Comparison of ENCODE assay signal across 8 cellular contexts in the genomic region with DNA sequence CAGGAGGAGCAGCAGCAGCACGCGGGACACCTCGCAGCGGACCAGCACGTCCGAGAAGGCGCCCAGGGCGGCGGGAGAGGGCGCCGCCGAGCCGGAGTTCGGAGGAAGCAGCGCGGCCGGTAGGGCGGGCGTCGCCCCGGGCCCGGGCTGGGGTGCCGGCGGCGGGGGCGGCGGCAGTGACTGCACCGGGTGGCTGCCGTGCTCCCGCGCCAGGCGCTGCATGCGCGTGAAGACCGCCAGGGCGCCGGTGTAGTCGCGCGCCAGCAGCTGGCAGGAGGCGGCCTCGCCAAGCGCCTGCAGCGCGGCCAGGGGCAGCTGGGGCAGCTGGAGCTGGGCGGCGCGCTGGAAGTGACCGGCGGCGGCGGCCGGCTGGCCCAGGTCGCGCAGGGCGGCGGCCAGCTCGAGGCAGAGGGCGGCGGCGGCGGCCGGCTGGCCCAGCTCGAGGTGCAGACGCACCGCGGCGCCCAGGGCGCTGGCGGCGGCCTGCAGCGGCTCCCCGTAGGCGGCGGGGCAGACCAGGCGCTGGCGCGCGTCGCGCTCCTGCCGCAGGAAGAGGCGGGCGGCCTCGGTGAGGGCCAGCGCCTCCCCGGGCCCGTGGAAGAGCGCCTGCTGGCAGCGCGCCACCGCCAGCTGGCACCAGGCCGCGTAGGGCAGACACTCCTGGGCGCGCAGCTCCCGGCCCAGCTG. TPM values are rescaled to one million over a fixed set of nuclear protein-coding genes. Genes with fewer than 3 reads are reported as not detected.
DNase-seq lines count a peak whose midpoint lies in the region; ATAC-seq, FAIRE-seq and TF ChIP-seq lines count a peak whose summit lies in the region.
"Not testable (repeated sequence)": the region's sequence is repeated elsewhere in the genome, so short reads cannot be mapped to it uniquely, and the experiment has no call there.

No MANE protein-coding gene starts in this region.

- DNase-seq in HepG2 (ENCODE audit: low spot score); thoracic aorta (ENCODE audit: low spot score): not testable (repeated sequence)

- TF ChIP-seq POLR2A in HepG2 (IDR thresholded peaks at IDR 0.05; ENCODE audit: insufficient read depth in 1 of 2, low read depth in 2 of 2, low read length in 2 of 2) = not testable (repeated sequence)

- not testable (repeated sequence) for H3K9me3 ChIP-seq in HepG2 (ENCODE audit: low read length); thoracic aorta

- H3K4me3 ChIP-seq in HepG2 (replicated peaks in 1 of 3; ENCODE audit: insufficient read depth in 1 of 3, low read depth in 2 of 3, low read length in 3 of 3); thoracic aorta: not testable (repeated sequence)

- not testable (repeated sequence) for H3K27me3 ChIP-seq in HepG2 (ENCODE audit: control insufficient read depth in 1 of 2, insufficient read depth in 2 of 2, low read length in 2 of 2); thoracic aorta (replicated peaks; ENCODE audit: insufficient read depth)

- H3K27me3 Mint-ChIP-seq in activated T-helper 17 cell treated with anti-CD3 and anti-CD28 coated beads, Interleukin-2, amount 50 U/mL, for 72 hours = not testable (repeated sequence)

- FAIRE-seq in HepG2 (lab: Jason Lieb, UNC) = not testable (repeated sequence)

- H3K4me3 Mint-ChIP-seq in activated T-helper 17 cell treated with anti-CD3 and anti-CD28 coated beads, Interleukin-2, amount 50 U/mL, for 72 hours = not testable (repeated sequence)

- H3K36me3 Mint-ChIP-seq in activated T-helper 17 cell treated with anti-CD3 and anti-CD28 coated beads, Interleukin-2, amount 50 U/mL, for 72 hours (ENCODE audit: low read depth) = not testable (repeated sequence)

- not testable (repeated sequence) for H4K20me1 ChIP-seq in HepG2 (ENCODE audit: insufficient read depth, low read length)

- H3K36me3 ChIP-seq in HepG2 (replicated peaks in 1 of 2; ENCODE audit: control insufficient read depth in 1 of 2, insufficient read depth in 2 of 2, low read length in 2 of 2); thoracic aorta: not testable (repeated sequence)

- not testable (repeated sequence) for H3K9me3 Mint-ChIP-seq in activated T-helper 17 cell treated with anti-CD3 and anti-CD28 coated beads, Interleukin-2, amount 50 U/mL, for 72 hours

- H2AFZ ChIP-seq in HepG2 (ENCODE audit: low read length) = not testable (repeated sequence)

- not testable (repeated sequence) for TF ChIP-seq RAD21 in HepG2 (CRISPR knock-in tag; IDR thresholded peaks at IDR 0.05)

- no CpG with 5 or more reads among the region's 97 CpGs for WGBS in HepG2 (ENCODE audit: low lambda C conversion rate)

- in situ Hi-C loops in HepG2 (cut with HindIII; ENCODE audit: extremely low pct_ligation_motif_present, low pct_unique_long_range_greater_than_20kb) = not testable (repeated sequence)

- ATAC-seq in GM18870 (IDR thresholded peaks at IDR 0.05; ENCODE audit: unreplicated experiment) = peak; percentile 65
- ATAC-seq in GM21367 (IDR thresholded peaks at IDR 0.05; ENCODE audit: unreplicated experiment) = peak; percentile 52
- ATAC-seq in HG02623 (IDR thresholded peaks at IDR 0.05; ENCODE audit: unreplicated experiment) = peak; percentile 49
- peak; percentile 48 for ATAC-seq in HG03066 (IDR thresholded peaks at IDR 0.05; ENCODE audit: low read depth, unreplicated experiment)
- ATAC-seq in HG03521 (IDR thresholded peaks at IDR 0.05; ENCODE audit: unreplicated experiment) = peak; percentile 41
- peak; percentile 57 for ATAC-seq in activated T-helper 17 cell treated with anti-CD3 and anti-CD28 coated beads, Interleukin-2, amount 50 U/mL, for 72 hours (replicated peaks)
- ATAC-seq in HepG2 = peak; percentile 72
- ATAC-seq in thoracic aorta (ENCODE audit: insufficient number of reproducible peaks, low FRiP score, low read depth) = peak; percentile 43

- H3K27ac Mint-ChIP-seq in activated T-helper 17 cell treated with anti-CD3 and anti-CD28 coated beads, Interleukin-2, amount 50 U/mL, for 72 hours = not testable (repeated sequence)

- not testable (repeated sequence) for H3K9ac ChIP-seq in HepG2 (ENCODE audit: insufficient read depth, low read depth, low read length)

- not testable (repeated sequence) for H3K4me2 ChIP-seq in HepG2 (ENCODE audit: low read depth, low read length)

- intact Hi-C loops in HepG2 (cut with micrococcal nuclease; ENCODE audit: unreplicated experiment) = not testable (repeated sequence)

- not testable (repeated sequence) for TF ChIP-seq EP300 in HepG2 (IDR thresholded peaks at IDR 0.05; ENCODE audit: low read depth in 2 of 2, low read length in 2 of 2); HepG2 (CRISPR knock-in tag; IDR thresholded peaks at IDR 0.05; ENCODE audit: borderline replicate concordance)

- not testable (repeated sequence) for TF ChIP-seq CTCF in HepG2 (CRISPR knock-in tag; IDR thresholded peaks at IDR 0.05); thoracic aorta (IDR thresholded peaks at IDR 0.05)

- POLR2A ChIA-PET in HepG2 (lab: Yijun Ruan, JAX) = not testable (repeated sequence)

- not testable (repeated sequence) for BruUV-seq in HepG2 (replicated peaks; lab: Mats Ljungman, UMichigan)

- H3K4me1 Mint-ChIP-seq in activated T-helper 17 cell treated with anti-CD3 and anti-CD28 coated beads, Interleukin-2, amount 50 U/mL, for 72 hours = not testable (repeated sequence)

- CTCF ChIA-PET in HepG2 (lab: Yijun Ruan, JAX; ENCODE audit: low intra/inter-chr PET ratio, low total read pairs) = not testable (repeated sequence)

- not testable (repeated sequence) for H3K79me2 ChIP-seq in HepG2 (ENCODE audit: insufficient read depth, low read length)

- H3K27ac ChIP-seq in HepG2 (ENCODE audit: extremely low read length, insufficient read depth, low read length); thoracic aorta: not testable (repeated sequence)

- H3K4me1 ChIP-seq in HepG2 (ENCODE audit: insufficient read depth, low read length); thoracic aorta (ENCODE audit: control insufficient read depth in 1 of 2, low read depth in 2 of 2): not testable (repeated sequence)

RNA-seq across cellular contexts. Expression of a gene that starts 0.5 kb away (rescaled TPM):
- total RNA-seq in activated T-helper 17 cell treated with anti-CD3 and anti-CD28 coated beads, Interleukin-2, amount 50 U/mL, for 72 hours = 10 to 100 TPM; 13.6 to 25.8 TPM
- total RNA-seq in HepG2 (2016; rRNA removed; fragmentation: Illumina TruSeq; extraction: Trizol) = 0.24 TPM in 1 of 2 replicates, not detected in the other
- total RNA-seq in HepG2 (2016; cell fraction: cytosol; rRNA removed; fragmentation: Illumina TruSeq; extraction: Trizol; ENCODE audit: low read depth) = 0.44 TPM in 1 of 2 replicates, not detected in the other
- 0.06 TPM in 1 of 2 replicates, not detected in the other for total RNA-seq in HepG2 (2016; cell fraction: insoluble cytoplasmic fraction; rRNA removed; fragmentation: Illumina TruSeq; extraction: Trizol)
- 0.12 and 0.14 TPM in 2 replicates for total RNA-seq in HepG2 (2016; cell fraction: membrane; rRNA removed; fragmentation: Illumina TruSeq; extraction: Trizol)
- 0.40 TPM in 1 of 2 replicates, not detected in the other for total RNA-seq in HepG2 (2016; cell fraction: nucleus; rRNA removed; fragmentation: Illumina TruSeq; extraction: Trizol)
- not detected in 2 replicates for polyA plus RNA-seq in HepG2 (2011; rRNA removed)
- polyA plus RNA-seq in HepG2 (2011; cell fraction: cytosol; rRNA removed) = 0.03 TPM in 1 of 2 replicates, not detected in the other
- polyA plus RNA-seq in HepG2 (2011; cell fraction: nucleus; rRNA removed) = not detected in 2 replicates
- not detected in 2 replicates for polyA plus RNA-seq in HepG2 (2012)
- polyA plus RNA-seq in HepG2 (2016; cell fraction: cytosol; fragmentation: Illumina TruSeq; extraction: Trizol; ENCODE audit: low read depth) = 0.08 TPM in 1 of 2 replicates, not detected in the other
- polyA plus RNA-seq in HepG2 (2016; cell fraction: insoluble cytoplasmic fraction; fragmentation: Illumina TruSeq; extraction: Trizol; ENCODE audit: low read depth) = 0.14 and 0.28 TPM in 2 replicates
- polyA plus RNA-seq in HepG2 (2016; cell fraction: membrane; fragmentation: Illumina TruSeq; extraction: Trizol; ENCODE audit: low read depth) = 0.09 TPM in 1 of 2 replicates, not detected in the other
- polyA plus RNA-seq in HepG2 (2016; cell fraction: nucleus; fragmentation: Illumina TruSeq; extraction: Trizol; ENCODE audit: insufficient read depth, low read depth) = not detected in 2 replicates
- 3.4 TPM in 1 of 2 replicates, not detected in the other for polyA minus RNA-seq in HepG2 (2011; rRNA and poly(A)+ RNA removed; ENCODE audit: low replicate concordance)
- not detected in 2 replicates for polyA minus RNA-seq in HepG2 (2011; cell fraction: cytosol; rRNA and poly(A)+ RNA removed)
- polyA minus RNA-seq in HepG2 (2011; cell fraction: nucleus; rRNA and poly(A)+ RNA removed) = not detected in 2 replicates
- total RNA-seq in thoracic aorta = 10 to 100 TPM; 13.5 to 34.4 TPM

Comparison
In these comparisons a context has a peak if more than half of its experiments do, and no peak if none do; other contexts are left out.
1. RNA of a gene that starts 0.5 kb away (total RNA-seq): 13.5 to 34.4 TPM in thoracic aorta and 13.6 to 25.8 TPM in activated T-helper 17 cell treated with anti-CD3 and anti-CD28 coated beads, Interleukin-2, amount 50 U/mL, for 72 hours; 0.06 to 0.44 TPM in HepG2; every median in the first group is over 10 times any median in the second.
2. Peak in every context shown above with its lines, with median percentiles within 50 percentile points of each other: ATAC-seq.